Comparison of ENCODE assay signal across 26 cellular contexts in the genomic region with DNA sequence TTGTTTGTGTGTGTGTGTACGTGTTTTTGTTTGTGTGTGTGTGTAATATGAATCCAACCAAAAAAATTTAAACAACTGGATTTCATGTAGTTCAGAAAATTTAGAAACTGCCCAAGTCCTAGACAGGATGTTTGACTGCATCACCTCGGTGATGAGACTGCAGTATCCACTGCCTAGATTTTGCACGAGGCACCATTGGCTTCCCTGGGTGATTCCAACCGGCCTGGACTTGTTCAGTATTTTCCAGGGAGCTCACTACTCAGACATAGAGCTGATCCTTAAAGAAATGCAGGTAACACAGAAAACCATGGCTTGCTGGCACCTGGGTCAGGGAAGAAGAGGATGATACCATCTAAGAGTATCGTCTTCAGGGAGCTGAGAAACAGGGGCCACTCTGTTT. TPM values are rescaled to one million over a fixed set of nuclear protein-coding genes. Genes with fewer than 3 reads are reported as not detected.
"Had no signal": no experiment of that assay in that cellular context is flagged by ENCODE, and none has a peak within 500 bp of the region (broad histone marks: within the 10 kb centered on the region; RNA-seq: fewer than 3 reads in every experiment).

No MANE protein-coding gene starts in this region.

- H3K36me3 ChIP-seq: left lung, lower lobe of right lung, pancreas, prostate gland, suprapubic skin, thoracic aorta, tibial artery, upper lobe of right lung had no signal

- H3K9me3 ChIP-seq: left lung, lower lobe of right lung, mucosa of descending colon, pancreas, prostate gland, suprapubic skin, thoracic aorta, tibial artery, upper lobe of right lung had no signal

- ATAC-seq: left colon; left lung; lower lobe of right lung; mucosa of descending colon; naive thymus-derived CD4-positive, alpha-beta T cell; natural killer cell treated with Interleukin-12 subunit alpha and Interleukin-12 subunit beta and Interleukin-15 and Interleukin-18, amount 100 ng/mL, for 72 hours; pancreas; right cardiac atrium; stimulated activated naive B cell treated with anti-CD40 and anti-IgM and Interleukin-4, amounts not matched to agents 10 μg/mL and 1 μg/mL and 100 μg/mL, for 72 hours; upper lobe of right lung had no signal

- H3K27me3 ChIP-seq: left lung, pancreas, suprapubic skin, tibial artery, upper lobe of right lung had no signal

- H3K4me3 ChIP-seq: left lung, lower lobe of right lung, mucosa of descending colon, pancreas, prostate gland, skin epidermis, suprapubic skin, thoracic aorta, tibial artery, upper lobe of right lung had no signal

- DNase-seq: hippocampal formation; kidney; left colon; left lung; lower lobe of right lung; midbrain; mucosa of descending colon; naive thymus-derived CD4-positive, alpha-beta T cell; nucleus accumbens; pancreas; posterior cingulate gyrus; retina; right cardiac atrium; stimulated activated CD4-positive, alpha-beta T cell treated with anti-CD3 and anti-CD28 coated beads, Interleukin-12 subunit alpha, Interleukin-12 subunit beta, amount 100 ng/mL, for 4 hours; stimulated activated CD4-positive, alpha-beta T cell treated with anti-CD3 and anti-CD28 coated beads, Interleukin-15, amount 100 ng/mL, for 24 hours; stimulated activated CD4-positive, alpha-beta T cell treated with anti-CD3 and anti-CD28 coated beads, Interleukin-2, amount 100 ng/mL, for 24 hours; stimulated activated CD4-positive, alpha-beta T cell treated with anti-CD3 and anti-CD28 coated beads, Interleukin-4, amount 100 ng/mL, for 1 hour; stimulated activated naive B cell treated with anti-CD40 and anti-IgM and Interleukin-4, amounts not matched to agents 10 μg/mL and 1 μg/mL and 100 μg/mL, for 72 hours; tibial artery; trophoblast cell; upper lobe of right lung had no signal

- H3K4me1 ChIP-seq: left lung, lower lobe of right lung, pancreas, prostate gland, tibial artery, upper lobe of right lung had no signal

- H3K27ac ChIP-seq: left lung, lower lobe of right lung, pancreas, prostate gland, skin epidermis, suprapubic skin, thoracic aorta, tibial artery, upper lobe of right lung had no signal

RNA-seq across cellular contexts. Expression of a gene that starts 18.2 kb away (rescaled TPM):
- total RNA-seq: lower lobe of right lung; naive thymus-derived CD4-positive, alpha-beta T cell; natural killer cell treated with Interleukin-12 subunit alpha and Interleukin-12 subunit beta and Interleukin-15 and Interleukin-18, amount 100 ng/mL, for 72 hours had no signal
- polyA plus RNA-seq: naive thymus-derived CD4-positive, alpha-beta T cell had no signal
